Comparison of ENCODE assay signal across 2 cellular contexts in the genomic region with DNA sequence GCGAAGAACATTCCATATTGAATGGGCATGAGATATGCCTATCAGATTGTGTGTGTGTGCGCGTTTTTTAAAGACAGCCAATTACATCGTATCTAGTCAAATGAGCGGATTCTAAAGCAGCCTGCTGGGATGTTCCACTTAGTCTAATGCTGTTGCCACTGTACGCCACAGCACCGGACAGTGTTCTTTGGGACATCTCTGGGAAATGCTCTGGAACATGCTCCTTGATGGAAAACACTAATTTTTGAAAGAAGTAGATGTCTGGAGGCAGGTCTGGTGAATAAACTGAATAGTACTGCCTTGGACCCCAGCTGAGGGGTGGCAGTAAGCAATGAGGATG.
TF ChIP-seq lines count a peak whose summit lies in the region.

No MANE protein-coding gene starts in this region.

TF ChIP-seq in SK-N-SH, 30 proteins besides CTCF, POLR2A, EP300 and RAD21 (continued from another document):
- TF ChIP-seq MEF2A (IDR thresholded peaks at IDR 0.05; ENCODE audit: borderline replicate concordance, low read depth) (no peak), TEAD4 (IDR thresholded peaks at IDR 0.05; ENCODE audit: borderline replicate concordance, insufficient read depth) (no peak)

TF ChIP-seq in SK-N-SH treated with all-trans-retinoic acid at 6 μM for 48 hours, 23 proteins besides CTCF, POLR2A, EP300 and RAD21 (continued from another document):
- TF ChIP-seq, protein P1, sequence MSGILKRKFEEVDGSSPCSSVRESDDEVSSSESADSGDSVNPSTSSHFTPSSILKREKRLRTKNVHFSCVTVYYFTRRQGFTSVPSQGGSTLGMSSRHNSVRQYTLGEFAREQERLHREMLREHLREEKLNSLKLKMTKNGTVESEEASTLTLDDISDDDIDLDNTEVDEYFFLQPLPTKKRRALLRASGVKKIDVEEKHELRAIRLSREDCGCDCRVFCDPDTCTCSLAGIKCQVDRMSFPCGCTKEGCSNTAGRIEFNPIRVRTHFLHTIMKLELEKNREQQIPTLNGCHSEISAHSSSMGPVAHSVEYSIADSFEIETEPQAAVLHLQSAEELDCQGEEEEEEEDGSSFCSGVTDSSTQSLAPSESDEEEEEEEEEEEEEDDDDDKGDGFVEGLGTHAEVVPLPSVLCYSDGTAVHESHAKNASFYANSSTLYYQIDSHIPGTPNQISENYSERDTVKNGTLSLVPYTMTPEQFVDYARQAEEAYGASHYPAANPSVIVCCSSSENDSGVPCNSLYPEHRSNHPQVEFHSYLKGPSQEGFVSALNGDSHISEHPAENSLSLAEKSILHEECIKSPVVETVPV (CRISPR knock-in tag; IDR thresholded peaks at IDR 0.05): no peak
- TF ChIP-seq, protein P2, sequence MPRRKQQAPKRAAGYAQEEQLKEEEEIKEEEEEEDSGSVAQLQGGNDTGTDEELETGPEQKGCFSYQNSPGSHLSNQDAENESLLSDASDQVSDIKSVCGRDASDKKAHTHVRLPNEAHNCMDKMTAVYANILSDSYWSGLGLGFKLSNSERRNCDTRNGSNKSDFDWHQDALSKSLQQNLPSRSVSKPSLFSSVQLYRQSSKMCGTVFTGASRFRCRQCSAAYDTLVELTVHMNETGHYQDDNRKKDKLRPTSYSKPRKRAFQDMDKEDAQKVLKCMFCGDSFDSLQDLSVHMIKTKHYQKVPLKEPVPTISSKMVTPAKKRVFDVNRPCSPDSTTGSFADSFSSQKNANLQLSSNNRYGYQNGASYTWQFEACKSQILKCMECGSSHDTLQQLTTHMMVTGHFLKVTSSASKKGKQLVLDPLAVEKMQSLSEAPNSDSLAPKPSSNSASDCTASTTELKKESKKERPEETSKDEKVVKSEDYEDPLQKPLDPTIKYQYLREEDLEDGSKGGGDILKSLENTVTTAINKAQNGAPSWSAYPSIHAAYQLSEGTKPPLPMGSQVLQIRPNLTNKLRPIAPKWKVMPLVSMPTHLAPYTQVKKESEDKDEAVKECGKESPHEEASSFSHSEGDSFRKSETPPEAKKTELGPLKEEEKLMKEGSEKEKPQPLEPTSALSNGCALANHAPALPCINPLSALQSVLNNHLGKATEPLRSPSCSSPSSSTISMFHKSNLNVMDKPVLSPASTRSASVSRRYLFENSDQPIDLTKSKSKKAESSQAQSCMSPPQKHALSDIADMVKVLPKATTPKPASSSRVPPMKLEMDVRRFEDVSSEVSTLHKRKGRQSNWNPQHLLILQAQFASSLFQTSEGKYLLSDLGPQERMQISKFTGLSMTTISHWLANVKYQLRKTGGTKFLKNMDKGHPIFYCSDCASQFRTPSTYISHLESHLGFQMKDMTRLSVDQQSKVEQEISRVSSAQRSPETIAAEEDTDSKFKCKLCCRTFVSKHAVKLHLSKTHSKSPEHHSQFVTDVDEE (CRISPR knock-in tag; IDR thresholded peaks at IDR 0.05): no peak
- TF ChIP-seq ARNTL (CRISPR knock-in tag; IDR thresholded peaks at IDR 0.05; ENCODE audit: borderline replicate concordance, low read depth) (no peak), RARB (CRISPR knock-in tag; IDR thresholded peaks at IDR 0.05) (no peak), ZC3H10 (CRISPR knock-in tag; IDR thresholded peaks at IDR 0.05) (no peak), ZNF70 (CRISPR knock-in tag; IDR thresholded peaks at IDR 0.05) (no peak), BACH2 (CRISPR knock-in tag; IDR thresholded peaks at IDR 0.05; ENCODE audit: borderline replicate concordance) (no peak), ISL1 (CRISPR knock-in tag; IDR thresholded peaks at IDR 0.05) (no peak), ZNF8 (CRISPR knock-in tag; IDR thresholded peaks at IDR 0.05) (no peak), ESRRG (CRISPR knock-in tag; IDR thresholded peaks at IDR 0.05) (no peak), PPARA (CRISPR knock-in tag; IDR thresholded peaks at IDR 0.05; ENCODE audit: borderline replicate concordance) (no peak), CSDC2 (CRISPR knock-in tag; IDR thresholded peaks at IDR 0.05) (no peak), TCF4 (CRISPR knock-in tag; IDR thresholded peaks at IDR 0.05; ENCODE audit: borderline replicate concordance) (no peak)
- TF ChIP-seq, protein P3, sequence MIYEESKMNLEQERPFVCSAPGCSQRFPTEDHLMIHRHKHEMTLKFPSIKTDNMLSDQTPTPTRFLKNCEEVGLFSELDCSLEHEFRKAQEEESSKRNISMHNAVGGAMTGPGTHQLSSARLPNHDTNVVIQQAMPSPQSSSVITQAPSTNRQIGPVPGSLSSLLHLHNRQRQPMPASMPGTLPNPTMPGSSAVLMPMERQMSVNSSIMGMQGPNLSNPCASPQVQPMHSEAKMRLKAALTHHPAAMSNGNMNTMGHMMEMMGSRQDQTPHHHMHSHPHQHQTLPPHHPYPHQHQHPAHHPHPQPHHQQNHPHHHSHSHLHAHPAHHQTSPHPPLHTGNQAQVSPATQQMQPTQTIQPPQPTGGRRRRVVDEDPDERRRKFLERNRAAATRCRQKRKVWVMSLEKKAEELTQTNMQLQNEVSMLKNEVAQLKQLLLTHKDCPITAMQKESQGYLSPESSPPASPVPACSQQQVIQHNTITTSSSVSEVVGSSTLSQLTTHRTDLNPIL (CRISPR knock-in tag; IDR thresholded peaks at IDR 0.05; ENCODE audit: low read depth): no peak
- TF ChIP-seq, protein P4, sequence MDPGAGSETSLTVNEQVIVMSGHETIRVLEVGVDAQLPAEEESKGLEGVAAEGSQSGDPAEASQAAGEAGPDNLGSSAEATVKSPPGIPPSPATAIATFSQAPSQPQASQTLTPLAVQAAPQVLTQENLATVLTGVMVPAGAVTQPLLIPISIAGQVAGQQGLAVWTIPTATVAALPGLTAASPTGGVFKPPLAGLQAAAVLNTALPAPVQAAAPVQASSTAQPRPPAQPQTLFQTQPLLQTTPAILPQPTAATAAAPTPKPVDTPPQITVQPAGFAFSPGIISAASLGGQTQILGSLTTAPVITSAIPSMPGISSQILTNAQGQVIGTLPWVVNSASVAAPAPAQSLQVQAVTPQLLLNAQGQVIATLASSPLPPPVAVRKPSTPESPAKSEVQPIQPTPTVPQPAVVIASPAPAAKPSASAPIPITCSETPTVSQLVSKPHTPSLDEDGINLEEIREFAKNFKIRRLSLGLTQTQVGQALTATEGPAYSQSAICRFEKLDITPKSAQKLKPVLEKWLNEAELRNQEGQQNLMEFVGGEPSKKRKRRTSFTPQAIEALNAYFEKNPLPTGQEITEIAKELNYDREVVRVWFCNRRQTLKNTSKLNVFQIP (CRISPR knock-in tag; IDR thresholded peaks at IDR 0.05; ENCODE audit: borderline replicate concordance, low read depth): no peak
